8 cellular contexts compared by ENCODE assay signal in genomic region chr11:28108909-28109308, GRCh38. TPM values are rescaled to one million over a fixed set of nuclear protein-coding genes. Genes with fewer than 3 reads are reported as not detected.
DNase-seq lines count a peak whose midpoint lies in the region; ATAC-seq and TF ChIP-seq lines count a peak whose summit lies in the region.

No MANE protein-coding gene starts in this region.

- H3K36me3 ChIP-seq in ES-I3 (ENCODE audit: insufficient read depth, low read length) (no peaks in the 10 kb centered on the region), OCI-LY3 (replicated peaks; ENCODE audit: low read depth, low read length) (no peaks in the 10 kb centered on the region), endodermal cell (ENCODE audit: control insufficient read depth, insufficient read depth, low read length) (peaks cover 7% of the 10 kb centered on the region)

- ATAC-seq in left colon: no peak

- no peak for DNase-seq in endodermal cell
- peak; percentile 7 for DNase-seq in pons (ENCODE audit: low spot score)
- DNase-seq in anterior cingulate cortex (lab: John Stamatoyannopoulos, UW): no peak
- no peak for DNase-seq in left colon
- DNase-seq in stimulated activated CD4-positive, alpha-beta T cell treated with anti-CD3 and anti-CD28 coated beads, Interleukin-4, amount 100 ng/mL, for 1 hour: no peak
- DNase-seq in NCI-H2196 (lab: John Stamatoyannopoulos, UW; ENCODE audit: unreplicated experiment): no peak

- H3K27me3 ChIP-seq in OCI-LY3 (ENCODE audit: low read depth, low read length) (no peaks in the 10 kb centered on the region), endodermal cell (ENCODE audit: control insufficient read depth, insufficient read depth, low read length, poor library complexity, severe bottlenecking) (no peaks in the 10 kb centered on the region)

- peak overlapping the region; percentile 86 for H3K4me2 ChIP-seq in OCI-LY3 (ENCODE audit: low read length)

- 0 out of 2 replicates have a peak, but pooled peaks cover 3% of the 10 kb centered on the region for H4K20me1 ChIP-seq in OCI-LY3 (ENCODE audit: insufficient read depth, low read length)

- WGBS in endodermal cell (ENCODE audit: insufficient coverage in 1 of 2, insufficient read length in 1 of 2), 2 experiments: 90% methylated on average over 2 of the region's 3 CpGs; no CpG with 5 or more reads in 1 of the 2 experiments

- peaks cover 17% of the 10 kb centered on the region for H3K4me1 Mint-ChIP-seq in endodermal cell

- intact Hi-C loops in left colon (cut with DNase I, micrococcal nuclease): loop anchor here in 1 of 2 donors (10.0 kb wide), 2 partner anchors 64 to 404 kb away; partner anchors contain the start of gene BDNF

- TF ChIP-seq CTCF in OCI-LY3 (IDR thresholded peaks at IDR 0.05; ENCODE audit: low read depth, low read length): no peak
- no peak for TF ChIP-seq CTCF in endodermal cell (conservative IDR thresholded peaks at IDR 0.05)

- no peaks in the 10 kb centered on the region for H3K9me3 Mint-ChIP-seq in endodermal cell

- H3K27ac ChIP-seq in OCI-LY3 (ENCODE audit: low read length) (peak overlapping the region; percentile 62; the same call in 1 of the 2 replicates), endodermal cell (ENCODE audit: low read depth, low read length) (no peak overlapping the region)

- no peaks in the 10 kb centered on the region for H3K27me3 Mint-ChIP-seq in endodermal cell (ENCODE audit: insufficient read depth)

- H3K4me3 Mint-ChIP-seq in endodermal cell: peak overlapping the region; percentile 96

- H3K27ac Mint-ChIP-seq in endodermal cell: peak overlapping the region; percentile 99

- H3K79me2 ChIP-seq in OCI-LY3 (ENCODE audit: low read length): peaks cover 84% of the 10 kb centered on the region

- 0 out of 2 replicates have a peak overlapping the region, but pooled peaks have one; percentile 55 for H3K9ac ChIP-seq in ES-I3 (ENCODE audit: low read depth, low read length)
- peak overlapping the region; percentile 90 for H3K9ac ChIP-seq in OCI-LY3 (ENCODE audit: low read length)
- H3K9ac ChIP-seq in endodermal cell (ENCODE audit: extremely low read depth, low read length, poor library complexity, severe bottlenecking): peak overlapping the region; percentile 80

- H3K4me3 ChIP-seq in OCI-LY3 (ENCODE audit: low read length) (peak overlapping the region; percentile 85), endodermal cell (ENCODE audit: low read length) (peak overlapping the region; percentile 99)

- no peaks in the 10 kb centered on the region for H3K9me3 ChIP-seq in ES-I3 (ENCODE audit: control insufficient read depth, insufficient read depth, low read length)
- no peaks in the 10 kb centered on the region for H3K9me3 ChIP-seq in OCI-LY3 (ENCODE audit: insufficient read depth, low read length)
- H3K9me3 ChIP-seq in endodermal cell (ENCODE audit: control insufficient read depth, low read length): no peaks in the 10 kb centered on the region

- no peaks in the 10 kb centered on the region for H3K4me1 ChIP-seq in ES-I3 (ENCODE audit: insufficient read depth, low read length)
- H3K4me1 ChIP-seq in OCI-LY3 (ENCODE audit: low read length): peaks cover 35% of the 10 kb centered on the region
- peaks cover 4% of the 10 kb centered on the region for H3K4me1 ChIP-seq in endodermal cell (ENCODE audit: control insufficient read depth, insufficient read depth, low read length)

- peaks cover 2% of the 10 kb centered on the region for H3K36me3 Mint-ChIP-seq in endodermal cell (ENCODE audit: low read depth)

- H2AFZ ChIP-seq in OCI-LY3 (ENCODE audit: low read depth, low read length): no peak overlapping the region

RNA-seq across cellular contexts. Expression of gene METTL15, which starts 0.7 kb away (rescaled TPM):
- 10 to 100 TPM; 17.1 to 20.4 TPM for total RNA-seq in endodermal cell
- polyA plus RNA-seq in endodermal cell (2013, experiment 1 of 2): 10.7 TPM
- polyA plus RNA-seq in endodermal cell (2013, experiment 2 of 2): 13.1 TPM
- 10 to 100 TPM; 15.7 to 18.9 TPM for total RNA-seq in left colon

RNA-seq across cellular contexts. Expression of gene KIF18A, which starts 1.0 kb away (rescaled TPM):
- 10 to 100 TPM; 17.7 to 24.4 TPM for total RNA-seq in endodermal cell
- polyA plus RNA-seq in endodermal cell (2013, experiment 1 of 2): 24.4 TPM
- 29.5 TPM for polyA plus RNA-seq in endodermal cell (2013, experiment 2 of 2)
- 1 to 10 TPM; 1.9 to 2.8 TPM for total RNA-seq in left colon

Comparison
In these comparisons a context has a peak if more than half of its experiments do, and no peak if none do; other contexts are left out.
1. RNA of gene KIF18A, which starts 1.0 kb away (total RNA-seq): 17.7 to 24.4 TPM in endodermal cell; 1.9 to 2.8 TPM in left colon; every median in the first group is over 4 times any median in the second.
2. Peak in every context shown above with its lines, with median percentiles within 50 percentile points of each other: H3K9ac ChIP-seq.